7 cellular contexts compared by ENCODE assay signal in genomic region chr2:87512864-87513530, GRCh38.
DNase-seq lines count a peak whose midpoint lies in the region; ATAC-seq, FAIRE-seq and TF ChIP-seq lines count a peak whose summit lies in the region.
"Not testable (repeated sequence)": the region's sequence is repeated elsewhere in the genome, so short reads cannot be mapped to it uniquely, and the experiment has no call there.

No MANE protein-coding gene starts in this region.

- not testable (repeated sequence) for H3K23ac ChIP-seq in mesenchymal stem cell (ENCODE audit: low read length in 2 of 2)

- peak overlapping the region; percentile 58 for H3K4me2 ChIP-seq in Karpas-422 (ENCODE audit: low read depth, low read length, poor library complexity, severe bottlenecking)
- H3K4me2 ChIP-seq in endothelial cell of umbilical vein (ENCODE audit: insufficient read depth, low read length); mesenchymal stem cell (ENCODE audit: low read length, poor library complexity, severe bottlenecking): not testable (repeated sequence)

- H3K4me3 Mint-ChIP-seq in CD4-positive, alpha-beta memory T cell; activated naive CD8-positive, alpha-beta T cell treated with anti-CD3 and anti-CD28 coated beads, Interleukin-2, amount 10 ng/mL, durations not matched to agents 7 days and 5 days: not testable (repeated sequence)
- peak overlapping the region; percentile 18 for H3K4me3 Mint-ChIP-seq in T-helper 2 cell treated with Interferon-gamma antibody and Interleukin-4, amounts not matched to agents 5 μg/mL and 100 μg/mL, for 36 hours
- peak overlapping the region; percentile 63 for H3K4me3 Mint-ChIP-seq in activated T-cell treated with anti-CD3 and anti-CD28 coated beads, Interleukin-2, amount 50 U/mL, for 4 hours

- H2BK15ac ChIP-seq in mesenchymal stem cell (ENCODE audit: low read depth, poor library complexity, severe bottlenecking): not testable (repeated sequence)

- not testable (repeated sequence) for H3K4ac ChIP-seq in mesenchymal stem cell (ENCODE audit: low read depth in 1 of 2, low read length in 2 of 2)

- not testable (repeated sequence) for H2BK5ac ChIP-seq in mesenchymal stem cell (ENCODE audit: low read depth, low read length, poor library complexity, severe bottlenecking)

- peak in 2 of 5 donors; percentile 28 to 33 for DNase-seq in CD4-positive, alpha-beta memory T cell
- DNase-seq in Karpas-422; T-helper 2 cell treated with Interferon-gamma antibody and Interleukin-4, amounts not matched to agents 5 μg/mL and 100 μg/mL, for 36 hours (ENCODE audit: low spot score); activated T-cell treated with anti-CD3 and anti-CD28 coated beads, Interleukin-2, amount 50 U/mL, for 4 hours; activated naive CD8-positive, alpha-beta T cell treated with anti-CD3 and anti-CD28 coated beads, Interleukin-2, amount 10 ng/mL, durations not matched to agents 7 days and 5 days; endothelial cell of umbilical vein (ENCODE audit: low read depth, low spot score); mesenchymal stem cell: not testable (repeated sequence)

- not testable (repeated sequence) for H3K79me1 ChIP-seq in mesenchymal stem cell (replicated peaks; ENCODE audit: low read length, poor library complexity, severe bottlenecking)

- CTCF ChIA-PET in CD4-positive, alpha-beta memory T cell (lab: Charles Lee; ENCODE audit: partially characterized antibody); endothelial cell of umbilical vein (lab: Charles Lee): not testable (repeated sequence)

- H2AK5ac ChIP-seq in mesenchymal stem cell (ENCODE audit: low read length, severe bottlenecking): not testable (repeated sequence)

- H3K9me1 ChIP-seq in endothelial cell of umbilical vein (replicated peaks; ENCODE audit: control insufficient read depth, extremely low read depth, insufficient read depth, low read length): not testable (repeated sequence)

- H3K9me3 ChIP-seq in CD4-positive, alpha-beta memory T cell (ENCODE audit: control insufficient read depth in 1 of 2, low read length in 2 of 2); Karpas-422 (ENCODE audit: low read length); endothelial cell of umbilical vein (replicated peaks; ENCODE audit: control insufficient read depth, insufficient read depth, low read length); mesenchymal stem cell (ENCODE audit: control insufficient read depth, low read length): not testable (repeated sequence)

- H3K14ac ChIP-seq in mesenchymal stem cell (ENCODE audit: low read length in 2 of 2): not testable (repeated sequence)

- H3K27ac Mint-ChIP-seq in CD4-positive, alpha-beta memory T cell: peak overlapping the region in 6 of 7 donors; percentile 43 to 78 (median 69)
- peak overlapping the region; percentile 67 for H3K27ac Mint-ChIP-seq in T-helper 2 cell treated with Interferon-gamma antibody and Interleukin-4, amounts not matched to agents 5 μg/mL and 100 μg/mL, for 36 hours
- H3K27ac Mint-ChIP-seq in activated naive CD8-positive, alpha-beta T cell treated with anti-CD3 and anti-CD28 coated beads, Interleukin-2, amount 10 ng/mL, durations not matched to agents 7 days and 5 days: peak overlapping the region; percentile 45

- not testable (repeated sequence) for H3K27me3 ChIP-seq in CD4-positive, alpha-beta memory T cell (ENCODE audit: insufficient read depth, low read length); Karpas-422 (ENCODE audit: low read length); endothelial cell of umbilical vein (ENCODE audit: control insufficient read depth in 2 of 2, insufficient read depth in 2 of 2, low read length in 2 of 2); mesenchymal stem cell (ENCODE audit: control insufficient read depth in 1 of 2, insufficient read depth in 1 of 2, low read length in 2 of 2)

- dilution Hi-C loops in endothelial cell of umbilical vein (cut with MboI; ENCODE audit: extremely low pct_ligation_motif_present, low sequenced_read_pairs): not testable (repeated sequence)

- H3K27me3 Mint-ChIP-seq in CD4-positive, alpha-beta memory T cell; T-helper 2 cell treated with Interferon-gamma antibody and Interleukin-4, amounts not matched to agents 5 μg/mL and 100 μg/mL, for 36 hours (ENCODE audit: low read depth); activated T-cell treated with anti-CD3 and anti-CD28 coated beads, Interleukin-2, amount 50 U/mL, for 4 hours (ENCODE audit: low read depth); activated naive CD8-positive, alpha-beta T cell treated with anti-CD3 and anti-CD28 coated beads, Interleukin-2, amount 10 ng/mL, durations not matched to agents 7 days and 5 days: not testable (repeated sequence)

- not testable (repeated sequence) for H2AFZ ChIP-seq in Karpas-422 (ENCODE audit: low read length); endothelial cell of umbilical vein (ENCODE audit: low read depth, low read length); mesenchymal stem cell (ENCODE audit: low read depth, low read length)

- not testable (repeated sequence) for H3K36me3 Mint-ChIP-seq in CD4-positive, alpha-beta memory T cell; T-helper 2 cell treated with Interferon-gamma antibody and Interleukin-4, amounts not matched to agents 5 μg/mL and 100 μg/mL, for 36 hours (ENCODE audit: low read depth); activated naive CD8-positive, alpha-beta T cell treated with anti-CD3 and anti-CD28 coated beads, Interleukin-2, amount 10 ng/mL, durations not matched to agents 7 days and 5 days
- H3K36me3 Mint-ChIP-seq in activated T-cell treated with anti-CD3 and anti-CD28 coated beads, Interleukin-2, amount 50 U/mL, for 4 hours (ENCODE audit: insufficient read depth): peaks cover 10% of the 10 kb centered on the region

- not testable (repeated sequence) for H2BK120ac ChIP-seq in mesenchymal stem cell (ENCODE audit: low read depth, low read length)

- peaks cover 28% of the 10 kb centered on the region for H3K4me1 ChIP-seq in CD4-positive, alpha-beta memory T cell (ENCODE audit: insufficient read depth, low read length)
- H3K4me1 ChIP-seq in Karpas-422 (ENCODE audit: low read length): peaks cover 59% of the 10 kb centered on the region
- not testable (repeated sequence) for H3K4me1 ChIP-seq in endothelial cell of umbilical vein (ENCODE audit: control insufficient read depth, extremely low read depth, insufficient read depth, low read length); mesenchymal stem cell (ENCODE audit: control insufficient read depth, insufficient read depth, low read depth, low read length)

- BruUV-seq in endothelial cell of umbilical vein (replicated peaks; lab: Mats Ljungman, UMichigan): not testable (repeated sequence)

- not testable (repeated sequence) for H3K9me3 Mint-ChIP-seq in CD4-positive, alpha-beta memory T cell; T-helper 2 cell treated with Interferon-gamma antibody and Interleukin-4, amounts not matched to agents 5 μg/mL and 100 μg/mL, for 36 hours; activated T-cell treated with anti-CD3 and anti-CD28 coated beads, Interleukin-2, amount 50 U/mL, for 4 hours; activated naive CD8-positive, alpha-beta T cell treated with anti-CD3 and anti-CD28 coated beads, Interleukin-2, amount 10 ng/mL, durations not matched to agents 7 days and 5 days

- not testable (repeated sequence) for TF ChIP-seq CTCF in endothelial cell of umbilical vein (IDR thresholded peaks at IDR 0.05; ENCODE audit: extremely low read depth in 1 of 2, insufficient read depth in 1 of 2, low read depth in 1 of 2, low read length in 2 of 2)

- H3K4me3 ChIP-seq in CD4-positive, alpha-beta memory T cell (ENCODE audit: low read length in 2 of 2); endothelial cell of umbilical vein (replicated peaks in 1 of 3; ENCODE audit: insufficient read depth in 1 of 3, low read depth in 1 of 3, low read length in 3 of 3); mesenchymal stem cell (ENCODE audit: insufficient read depth in 1 of 2, low read depth in 1 of 2, low read length in 2 of 2): not testable (repeated sequence)
- 0 out of 2 replicates have a peak overlapping the region, but pooled peaks have one; percentile 30 for H3K4me3 ChIP-seq in Karpas-422 (ENCODE audit: low read length)

- ATAC-seq in activated T-cell treated with anti-CD3 and anti-CD28 coated beads, Interleukin-2, amount 50 U/mL, for 4 hours; activated naive CD8-positive, alpha-beta T cell treated with anti-CD3 and anti-CD28 coated beads, Interleukin-2, amount 10 ng/mL, durations not matched to agents 7 days and 5 days (ENCODE audit: low read depth): not testable (repeated sequence)

- H3K9ac ChIP-seq in Karpas-422 (ENCODE audit: low read length) (peak overlapping the region; percentile 39), mesenchymal stem cell (ENCODE audit: low read length) (peak overlapping the region; percentile 75)
- H3K9ac ChIP-seq in endothelial cell of umbilical vein (replicated peaks; ENCODE audit: extremely low read depth, insufficient read depth, low read length): not testable (repeated sequence)

- H3K36me3 ChIP-seq in CD4-positive, alpha-beta memory T cell (ENCODE audit: insufficient read depth, low read length); Karpas-422 (ENCODE audit: insufficient read depth, low read length); endothelial cell of umbilical vein (ENCODE audit: control insufficient read depth in 2 of 2, extremely low read depth in 1 of 2, insufficient read depth in 2 of 2, low read length in 2 of 2); mesenchymal stem cell (ENCODE audit: control insufficient read depth in 1 of 2, insufficient read depth in 2 of 2, low read depth in 1 of 2, low read length in 2 of 2): not testable (repeated sequence)

- intact Hi-C loops in CD4-positive, alpha-beta memory T cell (cut with micrococcal nuclease); endothelial cell of umbilical vein (cut with micrococcal nuclease): not testable (repeated sequence)

- H2BK12ac ChIP-seq in mesenchymal stem cell (ENCODE audit: low read length in 2 of 2): not testable (repeated sequence)

- H4K91ac ChIP-seq in mesenchymal stem cell (ENCODE audit: low read length): not testable (repeated sequence)

- peaks cover 7 to 24% (median 17%) of the 10 kb centered on the region in 4 donors for H3K4me1 Mint-ChIP-seq in CD4-positive, alpha-beta memory T cell
- H3K4me1 Mint-ChIP-seq in T-helper 2 cell treated with Interferon-gamma antibody and Interleukin-4, amounts not matched to agents 5 μg/mL and 100 μg/mL, for 36 hours (ENCODE audit: low read depth): peaks cover 22% of the 10 kb centered on the region
- peaks cover 36% of the 10 kb centered on the region for H3K4me1 Mint-ChIP-seq in activated T-cell treated with anti-CD3 and anti-CD28 coated beads, Interleukin-2, amount 50 U/mL, for 4 hours (ENCODE audit: low read depth)
- peaks cover 18% of the 10 kb centered on the region for H3K4me1 Mint-ChIP-seq in activated naive CD8-positive, alpha-beta T cell treated with anti-CD3 and anti-CD28 coated beads, Interleukin-2, amount 10 ng/mL, durations not matched to agents 7 days and 5 days

- FAIRE-seq in endothelial cell of umbilical vein (lab: Jason Lieb, UNC): peak; percentile 68

- not testable (repeated sequence) for TF ChIP-seq POLR2A in endothelial cell of umbilical vein (IDR thresholded peaks at IDR 0.05; ENCODE audit: low read depth, low read length)

- H3K9me2 ChIP-seq in Karpas-422 (replicated peaks; ENCODE audit: insufficient read depth, low read length): not testable (repeated sequence)

- H4K8ac ChIP-seq in mesenchymal stem cell (ENCODE audit: low read length): not testable (repeated sequence)

- POLR2A ChIA-PET in CD4-positive, alpha-beta memory T cell (lab: Charles Lee; ENCODE audit: partially characterized antibody); activated naive CD8-positive, alpha-beta T cell treated with anti-CD3 and anti-CD28 coated beads, Interleukin-2, amount 10 ng/mL, durations not matched to agents 7 days and 5 days (lab: Charles Lee); endothelial cell of umbilical vein (lab: Charles Lee): not testable (repeated sequence)

- H3K27ac ChIP-seq in CD4-positive, alpha-beta memory T cell (ENCODE audit: low read depth, low read length); endothelial cell of umbilical vein (ENCODE audit: insufficient read depth, low read depth, low read length); mesenchymal stem cell (ENCODE audit: low read length, poor library complexity, severe bottlenecking): not testable (repeated sequence)
- peak overlapping the region; percentile 80 for H3K27ac ChIP-seq in Karpas-422 (ENCODE audit: low read length)

- H3K79me2 ChIP-seq in Karpas-422 (ENCODE audit: low read length) (peaks cover 33% of the 10 kb centered on the region), endothelial cell of umbilical vein (ENCODE audit: control insufficient read depth, insufficient read depth, low read length) (peaks cover 31% of the 10 kb centered on the region)

- not testable (repeated sequence) for H4K20me1 ChIP-seq in Karpas-422 (ENCODE audit: insufficient read depth, low read depth, low read length); endothelial cell of umbilical vein (replicated peaks; ENCODE audit: control insufficient read depth, extremely low read depth, insufficient read depth, low read length)

- WGBS in mesenchymal stem cell: no CpG with 5 or more reads among the region's 6 CpGs

- not testable (repeated sequence) for H3K18ac ChIP-seq in mesenchymal stem cell (ENCODE audit: low read depth in 1 of 2, low read length in 2 of 2)
